ENCODE assay signal across 17 cellular contexts in genomic region chr1:118503747-118504146, GRCh38.
DNase-seq lines count a peak whose midpoint lies in the region; ATAC-seq and TF ChIP-seq lines count a peak whose summit lies in the region.
"Had no signal": no experiment of that assay in that cellular context is flagged by ENCODE, and none has a peak within 500 bp of the region (broad histone marks: within the 10 kb centered on the region; RNA-seq: fewer than 3 reads in every experiment).

No MANE protein-coding gene starts in this region.

- no peaks in the 10 kb centered on the region for H3K36me3 ChIP-seq in skeletal muscle tissue (ENCODE audit: control insufficient read depth in 3 of 3, insufficient read depth in 3 of 3, low read length in 3 of 3)
- H3K36me3 ChIP-seq: Peyer's patch, SJSA1 had no signal

- peaks cover 35% of the 10 kb centered on the region for H3K4me1 Mint-ChIP-seq in nephron
- H3K4me1 Mint-ChIP-seq: CD8-positive, alpha-beta memory T cell had no signal

- H3K27ac Mint-ChIP-seq in nephron, result peak overlapping the region in 2 of 3 experiments; percentile 59 to 77
- H3K27ac Mint-ChIP-seq: CD8-positive, alpha-beta memory T cell had no signal

- no peak for ATAC-seq in GM19397 (IDR thresholded peaks at IDR 0.05; ENCODE audit: unreplicated experiment)
- ATAC-seq in GM18517 (IDR thresholded peaks at IDR 0.05; ENCODE audit: unreplicated experiment), result no peak

- H3K9ac ChIP-seq in skeletal muscle tissue (ENCODE audit: low read depth in 1 of 3, low read length in 3 of 3), result peak overlapping the region in 1 of 3 donors; percentile 27

- H3K4me3 ChIP-seq in skeletal muscle tissue (ENCODE audit: low read length in 3 of 3), result no peak overlapping the region
- H3K4me3 ChIP-seq: Peyer's patch, SJSA1 had no signal

- no peak overlapping the region for H3K4me3 Mint-ChIP-seq in nephron
- H3K4me3 Mint-ChIP-seq: CD8-positive, alpha-beta memory T cell had no signal

- peaks cover 5% of the 10 kb centered on the region for H3K27me3 Mint-ChIP-seq in nephron (ENCODE audit: low read depth)
- H3K27me3 Mint-ChIP-seq: CD8-positive, alpha-beta memory T cell had no signal

- no peaks in the 10 kb centered on the region for H3K36me3 Mint-ChIP-seq in nephron (ENCODE audit: low read depth)

- no peaks in the 10 kb centered on the region for H3K9me3 ChIP-seq in skeletal muscle tissue (ENCODE audit: control insufficient read depth in 3 of 3, low read length in 3 of 3)
- H3K9me3 ChIP-seq: Peyer's patch, SJSA1 had no signal

- TF ChIP-seq CTCF in C4-2B (conservative IDR thresholded peaks at IDR 0.05) (no peak), VCaP (conservative IDR thresholded peaks at IDR 0.05) (no peak), nephron (IDR thresholded peaks at IDR 0.05; ENCODE audit: unreplicated experiment in 3 of 3) (no peak)

- peaks cover 13 to 20% (median 16%) of the 10 kb centered on the region in 3 donors for H3K4me1 ChIP-seq in skeletal muscle tissue (ENCODE audit: control insufficient read depth in 3 of 3, insufficient read depth in 3 of 3, low read length in 3 of 3)
- H3K4me1 ChIP-seq: Peyer's patch, SJSA1 had no signal

- no peak for DNase-seq in NCI-H2227 (lab: John Stamatoyannopoulos, UW; ENCODE audit: unreplicated experiment)
- DNase-seq: Calu3; CD8-positive, alpha-beta memory T cell; H9; MM.1S; NCI-H1048; NCI-H1417 treated with DMSO at 0.1 percent for 48 hours; NCI-H2107; NCI-H226; Peyer's patch had no signal

- no peaks in the 10 kb centered on the region for H3K9me3 Mint-ChIP-seq in nephron
- H3K9me3 Mint-ChIP-seq: H9 had no signal

- H3K27ac ChIP-seq in C4-2B (peak overlapping the region; percentile 66; the same call in 1 of the 2 replicates), VCaP (peak overlapping the region; percentile 40; the same call in 1 of the 2 replicates), skeletal muscle tissue (ENCODE audit: low read depth, low read length) (peak overlapping the region; percentile 45)
- H3K27ac ChIP-seq: Peyer's patch, SJSA1 had no signal

- no peaks in the 10 kb centered on the region for H3K27me3 ChIP-seq in skeletal muscle tissue (ENCODE audit: control insufficient read depth in 3 of 3, insufficient read depth in 3 of 3, low read length in 3 of 3)
- H3K27me3 ChIP-seq: Peyer's patch, SJSA1 had no signal
